17 cellular contexts compared by ENCODE assay signal in the genomic region with DNA sequence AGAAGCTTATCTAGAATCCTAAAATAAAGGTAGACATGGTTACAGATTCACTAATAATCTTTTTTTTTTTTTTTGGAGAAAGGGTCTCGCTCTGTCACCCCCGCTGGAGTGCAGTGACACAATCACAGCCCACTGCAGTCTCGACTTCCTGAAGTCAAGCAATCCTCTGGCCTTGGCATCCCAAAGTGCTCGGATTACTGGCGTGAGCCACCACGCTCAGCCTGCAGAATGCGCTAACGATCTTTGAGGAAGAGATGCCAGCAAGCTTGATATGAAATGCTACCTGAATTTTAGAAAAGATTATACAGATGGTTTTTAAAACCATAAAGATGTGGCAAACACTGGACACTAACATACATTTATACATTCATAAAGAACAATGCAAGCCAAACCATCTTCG.
"Had no signal": no experiment of that assay in that cellular context is flagged by ENCODE, and none has a peak within 500 bp of the region (broad histone marks: within the 10 kb centered on the region; RNA-seq: fewer than 3 reads in every experiment).

No MANE protein-coding gene starts in this region.

- H3K27ac Mint-ChIP-seq: activated CD4-positive, alpha-beta T cell treated with anti-CD3 and anti-CD28 coated beads, Interleukin-2, amount 10 ng/mL, durations not matched to agents 24 days and 14 days; activated naive CD4-positive, alpha-beta T cell treated with anti-CD3 and anti-CD28 coated beads for 36 hours; naive thymus-derived CD4-positive, alpha-beta T cell; T-helper 2 cell treated with Interferon-gamma antibody and Interleukin-4, amounts not matched to agents 5 μg/mL and 100 μg/mL, for 36 hours had no signal

- H3K27me3 Mint-ChIP-seq: activated CD4-positive, alpha-beta T cell treated with anti-CD3 and anti-CD28 coated beads, Interleukin-2, amount 10 ng/mL, durations not matched to agents 24 days and 14 days; naive thymus-derived CD4-positive, alpha-beta T cell had no signal

- H3K9ac ChIP-seq: parathyroid adenoma had no signal

- FAIRE-seq: keratinocyte had no signal

- H3K9me3 ChIP-seq: neutrophil, upper lobe of right lung had no signal

- H3K4me3 Mint-ChIP-seq: activated CD4-positive, alpha-beta T cell treated with anti-CD3 and anti-CD28 coated beads, Interleukin-2, amount 10 ng/mL, durations not matched to agents 24 days and 14 days; activated naive CD4-positive, alpha-beta T cell treated with anti-CD3 and anti-CD28 coated beads for 36 hours; T-helper 2 cell treated with Interferon-gamma antibody and Interleukin-4, amounts not matched to agents 5 μg/mL and 100 μg/mL, for 36 hours had no signal

- H3K27me3 ChIP-seq: cardiac muscle cell, dorsolateral prefrontal cortex, neutrophil, upper lobe of right lung had no signal

- H3K9me3 Mint-ChIP-seq: activated CD4-positive, alpha-beta T cell treated with anti-CD3 and anti-CD28 coated beads, Interleukin-2, amount 10 ng/mL, durations not matched to agents 24 days and 14 days; activated naive CD4-positive, alpha-beta T cell treated with anti-CD3 and anti-CD28 coated beads for 36 hours; T-helper 2 cell treated with Interferon-gamma antibody and Interleukin-4, amounts not matched to agents 5 μg/mL and 100 μg/mL, for 36 hours had no signal

- H3K27ac ChIP-seq: cardiac muscle cell, dorsolateral prefrontal cortex, neutrophil, parathyroid adenoma, upper lobe of right lung had no signal

- H2AFZ ChIP-seq: parathyroid adenoma had no signal

- DNase-seq: activated CD4-positive, alpha-beta T cell treated with anti-CD3 and anti-CD28 coated beads, Interleukin-2, amount 10 ng/mL, durations not matched to agents 24 days and 14 days; activated CD4-positive, CD25-positive, alpha-beta regulatory T cell; activated naive CD4-positive, alpha-beta T cell treated with anti-CD3 and anti-CD28 coated beads for 36 hours; dorsolateral prefrontal cortex; hippocampal formation; mammary epithelial cell; naive thymus-derived CD4-positive, alpha-beta T cell; stimulated activated CD4-positive, alpha-beta T cell treated with anti-CD3 and anti-CD28 coated beads, Interleukin-4, amount 100 ng/mL, for 4 hours; stimulated activated CD8-positive, alpha-beta memory T cell treated with anti-CD3 and anti-CD28 coated beads, Interleukin-4, amount 100 ng/mL, for 48 hours; stimulated activated naive CD4-positive, alpha-beta T cell treated with Interleukin-2 at 50 U/mL for 16 hours; upper lobe of right lung had no signal

- ATAC-seq: naive thymus-derived CD4-positive, alpha-beta T cell; upper lobe of right lung had no signal

- H3K4me3 ChIP-seq: cardiac muscle cell, dorsolateral prefrontal cortex, smooth muscle cell, upper lobe of right lung had no signal

- H3K4me2 ChIP-seq: smooth muscle cell had no signal
